ENCODE assay signal across 18 cellular contexts in the genomic region with DNA sequence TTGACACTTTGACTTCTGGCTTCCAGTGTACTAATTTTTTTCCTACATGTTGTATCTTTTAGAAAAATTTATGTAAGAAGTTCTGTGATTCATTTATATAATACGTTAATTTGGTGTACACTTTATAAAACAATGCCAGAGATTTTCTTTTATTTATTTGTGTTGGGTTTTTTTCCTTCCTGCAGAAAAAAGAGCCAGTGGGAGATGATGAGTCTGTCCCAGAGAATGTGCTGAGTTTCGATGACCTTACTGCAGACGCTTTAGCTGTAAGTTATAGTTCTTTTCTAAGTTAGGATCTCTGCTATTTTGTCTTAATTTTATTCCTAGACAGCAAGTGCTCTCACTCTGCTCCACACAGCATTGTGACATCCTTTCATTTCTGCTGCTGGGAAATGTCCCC.
"Had no signal": no experiment of that assay in that cellular context is flagged by ENCODE, and none has a peak within 500 bp of the region (broad histone marks: within the 10 kb centered on the region; RNA-seq: fewer than 3 reads in every experiment).

No MANE protein-coding gene starts in this region.

- DNase-seq: activated CD4-positive, alpha-beta T cell treated with anti-CD3 and anti-CD28 coated beads, Interleukin-2, amount 50 U/mL, for 1 hour; activated CD4-positive, CD25-positive, alpha-beta regulatory T cell; activated CD8-positive, alpha-beta memory T cell treated with anti-CD3 and anti-CD28 coated beads for 24 hours; activated naive CD4-positive, alpha-beta T cell treated with Interleukin-2 at 50 U/mL for 16 hours; brain microvascular endothelial cell; cortex of kidney; effector CD8-positive, alpha-beta T cell; heart right ventricle; kidney; left ventricle myocardium inferior; mesenchymal stem cell; natural killer cell; nucleus accumbens had no signal

- H3K27me3 Mint-ChIP-seq: activated T-helper 17 cell treated with anti-CD3 and anti-CD28 coated beads, Interleukin-2, amount 50 U/mL, for 72 hours; central memory CD8-positive, alpha-beta T cell had no signal

- H3K9me3 ChIP-seq: adrenal gland, heart right ventricle, left ventricle myocardium inferior had no signal

- H3K9me3 Mint-ChIP-seq: activated T-helper 17 cell treated with anti-CD3 and anti-CD28 coated beads, Interleukin-2, amount 50 U/mL, for 72 hours; central memory CD8-positive, alpha-beta T cell; natural killer cell; stimulated activated effector memory CD8-positive, alpha-beta T cell treated with anti-CD3 and anti-CD28 coated beads, Interleukin-12 subunit alpha, Interleukin-12 subunit beta, amount 100 ng/mL, for 72 hours; T-helper 2 cell treated with Interferon-gamma antibody and Interleukin-4, amounts not matched to agents 5 μg/mL and 100 μg/mL, for 36 hours had no signal

- H3K4me1 ChIP-seq: adrenal gland, heart right ventricle, left ventricle myocardium inferior had no signal

- H3K36me3 Mint-ChIP-seq: natural killer cell had no signal

- ATAC-seq: activated T-helper 17 cell treated with anti-CD3 and anti-CD28 coated beads, Interleukin-2, amount 50 U/mL, for 72 hours; heart right ventricle; natural killer cell; stimulated activated effector memory CD8-positive, alpha-beta T cell treated with anti-CD3 and anti-CD28 coated beads, Interleukin-12 subunit alpha, Interleukin-12 subunit beta, amount 100 ng/mL, for 72 hours had no signal

- H3K27ac Mint-ChIP-seq: activated T-helper 17 cell treated with anti-CD3 and anti-CD28 coated beads, Interleukin-2, amount 50 U/mL, for 72 hours; natural killer cell; stimulated activated effector memory CD8-positive, alpha-beta T cell treated with anti-CD3 and anti-CD28 coated beads, Interleukin-12 subunit alpha, Interleukin-12 subunit beta, amount 100 ng/mL, for 72 hours; T-helper 2 cell treated with Interferon-gamma antibody and Interleukin-4, amounts not matched to agents 5 μg/mL and 100 μg/mL, for 36 hours had no signal

- H3K4me3 ChIP-seq: adrenal gland, heart right ventricle, left ventricle myocardium inferior had no signal

- H3K27me3 ChIP-seq: adrenal gland, brain microvascular endothelial cell, heart right ventricle had no signal

- H3K27ac ChIP-seq: adrenal gland, brain microvascular endothelial cell, heart right ventricle, left ventricle myocardium inferior had no signal

- H3K4me3 Mint-ChIP-seq: activated T-helper 17 cell treated with anti-CD3 and anti-CD28 coated beads, Interleukin-2, amount 50 U/mL, for 72 hours; central memory CD8-positive, alpha-beta T cell; natural killer cell; stimulated activated effector memory CD8-positive, alpha-beta T cell treated with anti-CD3 and anti-CD28 coated beads, Interleukin-12 subunit alpha, Interleukin-12 subunit beta, amount 100 ng/mL, for 72 hours; T-helper 2 cell treated with Interferon-gamma antibody and Interleukin-4, amounts not matched to agents 5 μg/mL and 100 μg/mL, for 36 hours had no signal
